In the genomic region with DNA sequence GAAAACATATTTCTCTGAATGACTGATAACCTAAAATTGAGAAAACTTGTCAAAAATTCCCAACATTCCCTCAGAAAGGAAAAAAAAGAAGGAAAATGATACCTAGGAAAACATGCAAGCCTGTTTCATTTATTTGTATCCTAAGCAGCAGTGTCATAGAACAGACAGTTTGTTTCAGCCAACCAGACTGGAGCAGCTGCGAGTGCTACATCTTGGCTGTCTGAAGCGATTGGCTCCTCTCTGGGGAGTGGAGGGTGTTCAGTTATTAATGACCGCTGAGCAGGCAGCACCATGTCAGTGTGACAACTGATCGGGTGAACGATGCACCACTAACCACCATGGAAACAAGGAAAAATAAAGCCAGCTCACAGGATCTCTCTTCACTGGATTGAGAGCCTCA, we compare ENCODE assay signal across 9 cellular contexts. TPM values are rescaled to one million over a fixed set of nuclear protein-coding genes. Genes with fewer than 3 reads are reported as not detected.
DNase-seq lines count a peak whose midpoint lies in the region; ATAC-seq, FAIRE-seq and TF ChIP-seq lines count a peak whose summit lies in the region.
"Had no signal": no experiment of that assay in that cellular context is flagged by ENCODE, and none has a peak within 500 bp of the region (broad histone marks: within the 10 kb centered on the region; RNA-seq: fewer than 3 reads in every experiment).

A gene (plus strand): TSS at position 294 of the 400 bp plus-strand sequence. CDS start 31,646 bp downstream, outside the sequence.

- H3K56ac ChIP-seq in H9 (ENCODE audit: insufficient read length, low read depth, low read length), result no peak within 1 kb of the TSS

- H3K18ac ChIP-seq in H9 (ENCODE audit: insufficient read length, low read depth, low read length), result no peak within 1 kb of the TSS

- H3K4me2 ChIP-seq in H9 (ENCODE audit: insufficient read depth, insufficient read length, low read length), result no peak within 1 kb of the TSS
- H3K4me2 ChIP-seq in mammary epithelial cell (ENCODE audit: insufficient read depth, low read depth, low read length), result peak within 1 kb of the TSS; percentile 58

- no peaks in the 10 kb centered on the region for H3K23me2 ChIP-seq in H9 (ENCODE audit: insufficient read length, low read depth, low read length, poor library complexity, severe bottlenecking)

- no peak for TF ChIP-seq POLR2A in GM12891 (IDR thresholded peaks at IDR 0.05; ENCODE audit: low read depth, low read length)

- no peak within 1 kb of the TSS for H4K91ac ChIP-seq in H9 (ENCODE audit: insufficient read length, low read depth, low read length)

- no peak within 1 kb of the TSS for H4K8ac ChIP-seq in H9 (replicated peaks; ENCODE audit: insufficient read length, low read depth, low read length)

- H2BK20ac ChIP-seq in H9 (ENCODE audit: low read depth, low read length, poor library complexity, severe bottlenecking), result no peak within 1 kb of the TSS

- no peak for FAIRE-seq in GM12891 (lab: Jason Lieb, UNC)

- H3K9me3 ChIP-seq in H9 (ENCODE audit: control insufficient read depth, low read depth, low read length) (no peaks in the 10 kb centered on the region), mammary epithelial cell (replicated peaks; ENCODE audit: insufficient read depth, low read length) (no peaks in the 10 kb centered on the region)

- no peak within 1 kb of the TSS for H3K27ac ChIP-seq in H9 (ENCODE audit: insufficient read length, low read depth, low read length)
- no peak within 1 kb of the TSS for H3K27ac ChIP-seq in mammary epithelial cell (ENCODE audit: insufficient read depth, low read depth, low read length)

- DNase-seq in H9 (peak; percentile 24), SHP77 treated with DMSO at 0.1 percent for 48 hours (lab: John Stamatoyannopoulos, UW) (peak; percentile 76), mammary epithelial cell (no peak), left lobe of liver (ENCODE audit: low spot score) (no peak), RPMI8226 (no peak), GM12891 (ENCODE audit: insufficient read length, low spot score) (no peak)

- no peaks in the 10 kb centered on the region for H3K27me3 Mint-ChIP-seq in H9 (ENCODE audit: low read depth)
- H3K27me3 Mint-ChIP-seq in stimulated activated memory B cell treated with anti-CD40 and anti-IgM and Interleukin-4, amounts not matched to agents 10 μg/mL and 1 μg/mL and 100 μg/mL, for 72 hours, result no peaks in the 10 kb centered on the region

- no peak within 1 kb of the TSS for H2BK5ac ChIP-seq in H9 (ENCODE audit: insufficient read length, low read length)

- BruUV-seq in mammary epithelial cell (replicated peaks; lab: Mats Ljungman, UMichigan), result no TSS peak

- H4K20me1 ChIP-seq in H9 (ENCODE audit: control insufficient read depth, insufficient read depth, insufficient read length) (no peaks in the 10 kb centered on the region), mammary epithelial cell (ENCODE audit: insufficient read depth, low read length) (no peaks in the 10 kb centered on the region)

- H3K4me3 Mint-ChIP-seq in H9, result peak within 1 kb of the TSS in 1 of 2 experiments; percentile 43; a peak in 3 of 5 replicates
- no peak within 1 kb of the TSS for H3K4me3 Mint-ChIP-seq in stimulated activated memory B cell treated with anti-CD40 and anti-IgM and Interleukin-4, amounts not matched to agents 10 μg/mL and 1 μg/mL and 100 μg/mL, for 72 hours

- H3K36me3 Mint-ChIP-seq in H9 (ENCODE audit: insufficient read depth in 1 of 3, low read depth in 3 of 3), result no peaks in the 10 kb centered on the region
- no peaks in the 10 kb centered on the region for H3K36me3 Mint-ChIP-seq in stimulated activated memory B cell treated with anti-CD40 and anti-IgM and Interleukin-4, amounts not matched to agents 10 μg/mL and 1 μg/mL and 100 μg/mL, for 72 hours

- H3K4me1 Mint-ChIP-seq in H9, result peaks cover 53 to 57% of the 10 kb centered on the region in 2 experiments
- H3K4me1 Mint-ChIP-seq in stimulated activated memory B cell treated with anti-CD40 and anti-IgM and Interleukin-4, amounts not matched to agents 10 μg/mL and 1 μg/mL and 100 μg/mL, for 72 hours, result peaks cover 21% of the 10 kb centered on the region

- no peak within 1 kb of the TSS for H2BK120ac ChIP-seq in H9 (ENCODE audit: low read depth, low read length, poor library complexity, severe bottlenecking)

- no peaks in the 10 kb centered on the region for H3K9me3 Mint-ChIP-seq in H9
- H3K9me3 Mint-ChIP-seq in stimulated activated memory B cell treated with anti-CD40 and anti-IgM and Interleukin-4, amounts not matched to agents 10 μg/mL and 1 μg/mL and 100 μg/mL, for 72 hours, result no peaks in the 10 kb centered on the region

- TF ChIP-seq CTCF in H9 (conservative IDR thresholded peaks at IDR 0.05), result no peak
- TF ChIP-seq CTCF in mammary epithelial cell (conservative IDR thresholded peaks at IDR 0.05 in 1 of 2, IDR thresholded peaks at IDR 0.05 in 1 of 2; ENCODE audit: extremely low read depth in 1 of 2, insufficient read depth in 1 of 2, low read depth in 1 of 2, low read length in 2 of 2), result no peak

- H3K23ac ChIP-seq in H9 (ENCODE audit: insufficient read length, low read depth, low read length), result no peak within 1 kb of the TSS

- H3K79me1 ChIP-seq in H9 (ENCODE audit: insufficient read depth, low read depth, low read length, poor library complexity, severe bottlenecking), result no peaks in the 10 kb centered on the region

- peaks cover 3% of the 10 kb centered on the region; the same call in 1 of the 2 replicates for H3K4me1 ChIP-seq in H9 (ENCODE audit: insufficient read depth, low read length)
- H3K4me1 ChIP-seq in mammary epithelial cell (ENCODE audit: insufficient read depth, low read length), result no peaks in the 10 kb centered on the region

- H3K36me3 ChIP-seq in mammary epithelial cell (ENCODE audit: insufficient read depth, low read length), result no peaks in the 10 kb centered on the region

- peak within 1 kb of the TSS in 1 of 3 experiments; percentile 31 for H3K4me3 ChIP-seq in mammary epithelial cell (replicated peaks in 1 of 3; ENCODE audit: insufficient read depth in 1 of 3, low read depth in 2 of 3, low read length in 3 of 3)

- H2BK15ac ChIP-seq in H9 (ENCODE audit: low read depth, low read length), result no peak within 1 kb of the TSS

- intact Hi-C loops in mammary epithelial cell (cut with micrococcal nuclease), result loop anchor here (1.0 to 5.0 kb wide), 2 partner anchors 395 to 471 kb away; a partner anchor contains a TSS

- H3K27me3 ChIP-seq in H9 (ENCODE audit: insufficient read depth, low read length), result no peaks in the 10 kb centered on the region
- H3K27me3 ChIP-seq in mammary epithelial cell (ENCODE audit: insufficient read depth, low read length), result no peaks in the 10 kb centered on the region

- in situ Hi-C loops in mammary epithelial cell (cut with MboI; ENCODE audit: low sequenced_read_pairs in 2 of 2), result loop anchor here in 1 of 2 donors (25.0 kb wide), 2 partner anchors 396 to 646 kb away; no protein-coding TSS in a partner anchor

- H3K4ac ChIP-seq in H9 (ENCODE audit: low read depth, low read length), result no peak within 1 kb of the TSS

- no peak within 1 kb of the TSS for H3K9ac ChIP-seq in H9 (ENCODE audit: extremely low read depth, insufficient read length, low read length)
- H3K9ac ChIP-seq in mammary epithelial cell (ENCODE audit: insufficient read depth, low read length), result no peak within 1 kb of the TSS

- no peak within 1 kb of the TSS for H3T11ph ChIP-seq in H9 (ENCODE audit: low read length)

- dilution Hi-C loops in mammary epithelial cell (cut with HindIII; ENCODE audit: low sequenced_read_pairs), result no loop called here

- no peak within 1 kb of the TSS for H2BK12ac ChIP-seq in H9 (ENCODE audit: insufficient read length, low read depth, low read length)

- H3K14ac ChIP-seq in H9 (ENCODE audit: insufficient read depth, low read length), result no peak within 1 kb of the TSS

- CTCF ChIA-PET in mammary epithelial cell (lab: Charles Lee; ENCODE audit: low non-redundant PET), result no interaction called here

- H3K27ac Mint-ChIP-seq in H9, result peak within 1 kb of the TSS in 2 of 3 experiments; percentile 46 to 90; a peak in 3 of 7 replicates
- H3K27ac Mint-ChIP-seq in stimulated activated memory B cell treated with anti-CD40 and anti-IgM and Interleukin-4, amounts not matched to agents 10 μg/mL and 1 μg/mL and 100 μg/mL, for 72 hours, result peak within 1 kb of the TSS; percentile 34

- no CpG with 5 or more reads among the region's 5 CpGs for WGBS in H9 (ENCODE audit: extremely low coverage, insufficient read length, low lambda C conversion rate)
- WGBS in mammary epithelial cell (ENCODE audit: low coverage, missing lambda C conversion rate), result 0% methylated on average over 5 of the region's 5 CpGs

- H2AFZ ChIP-seq in H9 (ENCODE audit: low read length), result no peak within 1 kb of the TSS
- H2AFZ ChIP-seq in mammary epithelial cell (ENCODE audit: low read depth, low read length), result peak within 1 kb of the TSS; percentile 59

- ATAC-seq in left lobe of liver (peak; percentile 58), GM21529 (IDR thresholded peaks at IDR 0.05; ENCODE audit: unreplicated experiment) (no peak)
- ATAC-seq in stimulated activated memory B cell treated with anti-CD40 and anti-IgM and Interleukin-4, amounts not matched to agents 10 μg/mL and 1 μg/mL and 100 μg/mL, for 72 hours, result no peak
- ATAC-seq: left colon had no signal

- H2AK5ac ChIP-seq in H9 (ENCODE audit: insufficient read length, low read length), result no peak within 1 kb of the TSS

- H3K79me2 ChIP-seq in H9 (ENCODE audit: insufficient read depth, low read length) (no peaks in the 10 kb centered on the region), mammary epithelial cell (ENCODE audit: insufficient read depth, low read length) (no peaks in the 10 kb centered on the region)

- no peak within 1 kb of the TSS for H4K5ac ChIP-seq in H9 (ENCODE audit: insufficient read length, low read depth, low read length)

TF ChIP-seq in GM12891, 5 proteins besides CTCF, POLR2A, EP300 and RAD21:
- TF ChIP-seq PAX5 (IDR thresholded peaks at IDR 0.05; ENCODE audit: insufficient read depth, low read length, severe bottlenecking) (no peak), POLR2AphosphoS5 (IDR thresholded peaks at IDR 0.05; ENCODE audit: low read depth, low read length) (no peak), TAF1 (IDR thresholded peaks at IDR 0.05; ENCODE audit: low read depth, low read length) (no peak), SPI1 (IDR thresholded peaks at IDR 0.05; ENCODE audit: low read depth, low read length) (no peak), POU2F2 (IDR thresholded peaks at IDR 0.05; ENCODE audit: low read depth, low read length) (no peak)

RNA-seq across cellular contexts. Expression of the gene that starts here (rescaled TPM):
- total RNA-seq in H9 (2021), result 0.77 and 1.0 TPM in 2 replicates
- under 1 TPM in 1 of 2 donors, not detected in 1; 0.33 TPM for total RNA-seq in mammary epithelial cell
- polyA plus RNA-seq in mammary epithelial cell, result 0.02 TPM
- polyA minus RNA-seq in mammary epithelial cell, result not detected
- total RNA-seq in left lobe of liver, result 0.48 TPM
- 0.04 TPM for polyA plus RNA-seq in GM12891 (2012; ENCODE audit: low read depth, missing spikeins)

Comparison
In these comparisons a context has a peak if more than half of its experiments do, and no peak if none do; other contexts are left out.
1. Peak in ATAC-seq in left lobe of liver; RNA of the gene not detected or under 1 TPM.
2. DNase-seq: peak in H9 (single experiment) and SHP77 treated with DMSO at 0.1 percent for 48 hours (single experiment); none in mammary epithelial cell (single experiment), left lobe of liver (single experiment), RPMI8226 (single experiment) and GM12891 (single experiment).